In genomic region chr19:6717441-6717971, GRCh38 we compare ENCODE assay signal across 1 cellular context.
TF ChIP-seq lines count a peak whose summit lies in the region.

No MANE protein-coding gene starts in this region.

TF ChIP-seq in HepG2, 621 proteins besides CTCF, POLR2A, EP300 and RAD21 (continued from another document and continues in another):
- TF ChIP-seq SMARCE1 (IDR thresholded peaks at IDR 0.05; ENCODE audit: borderline replicate concordance) = no peak
- peak; percentile 19 for TF ChIP-seq ZBTB40 (IDR thresholded peaks at IDR 0.05)
- TF ChIP-seq ZBTB40 (CRISPR knock-in tag; IDR thresholded peaks at IDR 0.05) = no peak
- TF ChIP-seq PHB2 (IDR thresholded peaks at IDR 0.05; ENCODE audit: partially characterized antibody) = peak; percentile 35
- no peak for TF ChIP-seq TFDP1 (CRISPR knock-in tag; IDR thresholded peaks at IDR 0.05; ENCODE audit: borderline replicate concordance)
- peak; percentile 0; the same call in 1 of the 2 replicates for TF ChIP-seq SIN3A (IDR thresholded peaks at IDR 0.05; ENCODE audit: borderline replicate concordance, low read depth, low read length)
- TF ChIP-seq ZNF207 (IDR thresholded peaks at IDR 0.05; ENCODE audit: borderline replicate concordance) = peak; percentile 96
- no peak for TF ChIP-seq ZFP91 (CRISPR knock-in tag; IDR thresholded peaks at IDR 0.05; ENCODE audit: borderline replicate concordance)
- TF ChIP-seq ZBTB34 (CRISPR knock-in tag; IDR thresholded peaks at IDR 0.05) = no peak
- TF ChIP-seq ZNF318 (CRISPR knock-in tag; IDR thresholded peaks at IDR 0.05) = peak; percentile 32; the same call in 1 of the 2 replicates
- no peak for TF ChIP-seq ZFP36L2 (CRISPR knock-in tag; IDR thresholded peaks at IDR 0.05)
- TF ChIP-seq FUBP1 (CRISPR knock-in tag; IDR thresholded peaks at IDR 0.05; ENCODE audit: borderline replicate concordance) = peak; percentile 62; the same call in 1 of the 2 replicates
- TF ChIP-seq ZNF746 (CRISPR knock-in tag; IDR thresholded peaks at IDR 0.05) = no peak
- TF ChIP-seq ARHGAP35 (CRISPR knock-in tag; IDR thresholded peaks at IDR 0.05; ENCODE audit: borderline replicate concordance) = no peak
- no peak for TF ChIP-seq RARG (CRISPR knock-in tag; IDR thresholded peaks at IDR 0.05; ENCODE audit: low read depth)
- TF ChIP-seq CSRNP2 (CRISPR knock-in tag; conservative IDR thresholded peaks at IDR 0.05; ENCODE audit: low read depth) = no peak
- TF ChIP-seq HNRNPL (IDR thresholded peaks at IDR 0.05; ENCODE audit: low read depth, low read length) = peak; percentile 88
- no peak for TF ChIP-seq ZSCAN30 (CRISPR knock-in tag; IDR thresholded peaks at IDR 0.05)
- TF ChIP-seq RFXAP (CRISPR knock-in tag; IDR thresholded peaks at IDR 0.05; ENCODE audit: borderline replicate concordance) = no peak
- 0 out of 2 replicates have a peak, but pooled peaks have one; percentile 26 for TF ChIP-seq GTF2F1 (IDR thresholded peaks at IDR 0.05; ENCODE audit: low read length)
- no peak for TF ChIP-seq NCOA5 (CRISPR knock-in tag; IDR thresholded peaks at IDR 0.05)
